ENCODE assay signal across 19 cellular contexts in genomic region chr2:231041061-231041689, GRCh38. TPM values are rescaled to one million over a fixed set of nuclear protein-coding genes. Genes with fewer than 3 reads are reported as not detected.
DNase-seq lines count a peak whose midpoint lies in the region; ATAC-seq, FAIRE-seq and TF ChIP-seq lines count a peak whose summit lies in the region.
"Had no signal": no experiment of that assay in that cellular context is flagged by ENCODE, and none has a peak within 500 bp of the region (broad histone marks: within the 10 kb centered on the region; RNA-seq: fewer than 3 reads in every experiment).

No MANE protein-coding gene starts in this region.

- no peak overlapping the region for H3K56ac ChIP-seq in H9 (ENCODE audit: insufficient read length, low read depth, low read length)

- H3K18ac ChIP-seq in H9 (ENCODE audit: insufficient read length, low read depth, low read length): no peak overlapping the region

- TF ChIP-seq EP300 in HepG2 (IDR thresholded peaks at IDR 0.05; ENCODE audit: low read depth in 2 of 2, low read length in 2 of 2) (no peak), HepG2 (CRISPR knock-in tag; IDR thresholded peaks at IDR 0.05; ENCODE audit: borderline replicate concordance) (no peak)

- H3K79me2 ChIP-seq in HepG2 (ENCODE audit: insufficient read depth, low read length) (peaks cover 35% of the 10 kb centered on the region), H9 (ENCODE audit: insufficient read depth, low read length) (no peaks in the 10 kb centered on the region)

- H3K4me1 ChIP-seq in HepG2 (ENCODE audit: insufficient read depth, low read length) (peaks cover 61% of the 10 kb centered on the region), tibial artery (peaks cover 0 to 13% (median 9%) of the 10 kb centered on the region in 4 donors), H9 (ENCODE audit: insufficient read depth, low read length) (no peaks in the 10 kb centered on the region; the same call in 1 of the 2 replicates)
- H3K4me1 ChIP-seq: SJCRH30 had no signal

- H3K23ac ChIP-seq in H9 (ENCODE audit: insufficient read length, low read depth, low read length): no peak overlapping the region

- H3K36me3 Mint-ChIP-seq in WTC11 (no peaks in the 10 kb centered on the region), H9 (ENCODE audit: insufficient read depth in 1 of 3, low read depth in 3 of 3) (no peaks in the 10 kb centered on the region)
- H3K36me3 Mint-ChIP-seq: CD8-positive, alpha-beta memory T cell had no signal

- FAIRE-seq in HepG2 (lab: Jason Lieb, UNC): no peak

- DNase-seq in HT1080 (ENCODE audit: low read depth) (peak; percentile 38), WTC11 (ENCODE audit: low spot score) (no peak), HepG2 (ENCODE audit: low spot score) (no peak), tibial artery (no peak), H9 (no peak)
- DNase-seq: CD8-positive, alpha-beta memory T cell; DMS79 treated with DMSO at 0.1 percent for 48 hours; HCEC 1CT; KBM-7; MG63; NCI-H187; NCI-H446 treated with DMSO at 0.1 percent for 48 hours; NK-92 treated with Interleukin-12 subunit alpha and Interleukin-12 subunit beta, amount 100 ng/mL, for 24 hours; SJCRH30 had no signal

- no peak overlapping the region for H4K8ac ChIP-seq in H9 (replicated peaks; ENCODE audit: insufficient read length, low read depth, low read length)

- in situ Hi-C loops in HepG2 (cut with HindIII; ENCODE audit: extremely low pct_ligation_motif_present, low pct_unique_long_range_greater_than_20kb): no loop called here

- no peak overlapping the region for H3K4ac ChIP-seq in H9 (ENCODE audit: low read depth, low read length)

- no peak overlapping the region for H2BK120ac ChIP-seq in H9 (ENCODE audit: low read depth, low read length, poor library complexity, severe bottlenecking)

- H3K14ac ChIP-seq in H9 (ENCODE audit: insufficient read depth, low read length): no peak overlapping the region

- H3K23me2 ChIP-seq in H9 (ENCODE audit: insufficient read length, low read depth, low read length, poor library complexity, severe bottlenecking): peaks cover 10% of the 10 kb centered on the region

- WGBS in HepG2 (ENCODE audit: low lambda C conversion rate): 92% methylated on average over 8 of the region's 8 CpGs
- WGBS in H9 (ENCODE audit: extremely low coverage, insufficient read length, low lambda C conversion rate): no CpG with 5 or more reads among the region's 8 CpGs

- H3T11ph ChIP-seq in H9 (ENCODE audit: low read length): no peak overlapping the region

- H4K20me1 ChIP-seq in HepG2 (ENCODE audit: insufficient read depth, low read length): peaks cover 6% of the 10 kb centered on the region; the same call in 1 of the 2 replicates
- no peaks in the 10 kb centered on the region for H4K20me1 ChIP-seq in H9 (ENCODE audit: control insufficient read depth, insufficient read depth, insufficient read length)

- H3K27ac ChIP-seq in HepG2 (ENCODE audit: extremely low read length, insufficient read depth, low read length): peak overlapping the region; percentile 62
- peak overlapping the region; percentile 10 for H3K27ac ChIP-seq in temporal lobe (ENCODE audit: low read depth, low read length)
- no peak overlapping the region for H3K27ac ChIP-seq in tibial artery
- no peak overlapping the region for H3K27ac ChIP-seq in H9 (ENCODE audit: insufficient read length, low read depth, low read length)
- H3K27ac ChIP-seq: SJCRH30 had no signal

- H3K27me3 Mint-ChIP-seq in WTC11 (ENCODE audit: low read depth) (peaks cover 46% of the 10 kb centered on the region), H9 (ENCODE audit: low read depth) (peaks cover 50% of the 10 kb centered on the region)

- H3K4me1 Mint-ChIP-seq in WTC11 (peaks cover 11% of the 10 kb centered on the region), H9 (peaks cover 8 to 15% of the 10 kb centered on the region in 2 experiments; a peak in 3 of 4 replicates)

- no peak overlapping the region for H4K91ac ChIP-seq in H9 (ENCODE audit: insufficient read length, low read depth, low read length)

- H4K5ac ChIP-seq in H9 (ENCODE audit: insufficient read length, low read depth, low read length): no peak overlapping the region

- no peak overlapping the region for H2BK5ac ChIP-seq in H9 (ENCODE audit: insufficient read length, low read length)

- H3K27ac Mint-ChIP-seq in WTC11 (no peak overlapping the region), H9 (no peak overlapping the region)
- H3K27ac Mint-ChIP-seq: CD8-positive, alpha-beta memory T cell had no signal

- CTCF ChIA-PET in WTC11 (lab: Charles Lee) (interaction anchor here (1.5 kb wide), 1 partner anchor 12 kb away, joined by 8 read pairs; no protein-coding TSS in a partner anchor), HepG2 (lab: Yijun Ruan, JAX; ENCODE audit: low intra/inter-chr PET ratio, low total read pairs) (no interaction called here)

- H3K4me2 ChIP-seq in HepG2 (ENCODE audit: low read depth, low read length) (no peak overlapping the region; the same call in 1 of the 2 replicates), H9 (ENCODE audit: insufficient read depth, insufficient read length, low read length) (no peak overlapping the region)

- peak in 1 of 2 experiments; percentile 51; a peak in 2 of 4 replicates for TF ChIP-seq POLR2A in HepG2 (IDR thresholded peaks at IDR 0.05; ENCODE audit: insufficient read depth in 1 of 2, low read depth in 2 of 2, low read length in 2 of 2)

- H3K4me3 ChIP-seq in HepG2 (replicated peaks in 1 of 3; ENCODE audit: insufficient read depth in 1 of 3, low read depth in 2 of 3, low read length in 3 of 3) (no peak overlapping the region), tibial artery (no peak overlapping the region)
- H3K4me3 ChIP-seq: MG63, SJCRH30 had no signal

- no peak overlapping the region for H2BK20ac ChIP-seq in H9 (ENCODE audit: low read depth, low read length, poor library complexity, severe bottlenecking)

- H3K9me3 Mint-ChIP-seq in WTC11 (no peaks in the 10 kb centered on the region), H9 (no peaks in the 10 kb centered on the region)
- H3K9me3 Mint-ChIP-seq: CD8-positive, alpha-beta memory T cell had no signal

- TF ChIP-seq CTCF in WTC11 (IDR thresholded peaks at IDR 0.05): no peak
- TF ChIP-seq CTCF in HepG2 (CRISPR knock-in tag; IDR thresholded peaks at IDR 0.05): no peak
- TF ChIP-seq CTCF in tibial artery (IDR thresholded peaks at IDR 0.05): no peak
- TF ChIP-seq CTCF in H9 (conservative IDR thresholded peaks at IDR 0.05): no peak

- H3K9ac ChIP-seq in HepG2 (ENCODE audit: insufficient read depth, low read depth, low read length) (no peak overlapping the region), H9 (ENCODE audit: extremely low read depth, insufficient read length, low read length) (no peak overlapping the region)

- ATAC-seq in WTC11 (no peak), HepG2 (no peak), HG03342 (IDR thresholded peaks at IDR 0.05; ENCODE audit: unreplicated experiment) (no peak)

- peaks cover 12 to 27% of the 10 kb centered on the region in 2 experiments for H3K36me3 ChIP-seq in HepG2 (replicated peaks in 1 of 2; ENCODE audit: control insufficient read depth in 1 of 2, insufficient read depth in 2 of 2, low read length in 2 of 2)
- H3K36me3 ChIP-seq in tibial artery: no peaks in the 10 kb centered on the region
- H3K36me3 ChIP-seq: MG63, SJCRH30 had no signal

- TF ChIP-seq RAD21 in HepG2 (CRISPR knock-in tag; IDR thresholded peaks at IDR 0.05): no peak

- no TSS peak for BruUV-seq in HepG2 (replicated peaks; lab: Mats Ljungman, UMichigan)

- no peaks in the 10 kb centered on the region; a peak in 1 of 5 replicates for H3K27me3 ChIP-seq in HepG2 (ENCODE audit: control insufficient read depth in 1 of 2, insufficient read depth in 2 of 2, low read length in 2 of 2)
- peaks cover 0 to 56% of the 10 kb centered on the region in 2 donors for H3K27me3 ChIP-seq in tibial artery
- peaks cover 23% of the 10 kb centered on the region for H3K27me3 ChIP-seq in H9 (ENCODE audit: insufficient read depth, low read length)

- intact Hi-C loops in HepG2 (cut with micrococcal nuclease; ENCODE audit: unreplicated experiment): loop anchor here (10.0 kb wide), 1 partner anchor 664 kb away; the partner anchor contains the start of gene PTMA
- intact Hi-C loops in tibial artery (cut with DNase I; ENCODE audit: low total_unique reads): no loop called here

- no peak overlapping the region for H2AK5ac ChIP-seq in H9 (ENCODE audit: insufficient read length, low read length)

- no peak overlapping the region for H2BK12ac ChIP-seq in H9 (ENCODE audit: insufficient read length, low read depth, low read length)

- H3K4me3 Mint-ChIP-seq in WTC11: no peak overlapping the region
- no peak overlapping the region for H3K4me3 Mint-ChIP-seq in H9

- H3K9me3 ChIP-seq in HepG2 (ENCODE audit: low read length) (no peaks in the 10 kb centered on the region), tibial artery (no peaks in the 10 kb centered on the region), H9 (ENCODE audit: control insufficient read depth, low read depth, low read length) (no peaks in the 10 kb centered on the region)
- H3K9me3 ChIP-seq: MG63, SJCRH30 had no signal

- H2AFZ ChIP-seq in HepG2 (ENCODE audit: low read length) (no peak overlapping the region), H9 (ENCODE audit: low read length) (no peak overlapping the region)

- no peak overlapping the region for H2BK15ac ChIP-seq in H9 (ENCODE audit: low read depth, low read length)

- POLR2A ChIA-PET in WTC11 (lab: Charles Lee) (no interaction called here), HepG2 (lab: Yijun Ruan, JAX) (interaction anchor here (8.5 kb wide), 1 partner anchor 9 kb away, joined by 399 read pairs; no protein-coding TSS in a partner anchor)

- no peaks in the 10 kb centered on the region for H3K79me1 ChIP-seq in H9 (ENCODE audit: insufficient read depth, low read depth, low read length, poor library complexity, severe bottlenecking)

RNA-seq across cellular contexts. Expression of gene C2orf72, which starts 3.9 kb away (rescaled TPM):
- 0.43 and 3.0 TPM in 2 replicates for total RNA-seq in HT1080 (2014; rRNA removed; shearing (Covaris generic))
- 0.02 and 0.15 TPM in 2 replicates for polyA plus RNA-seq in HT1080 (2015; cell fraction: cytosol; rRNA removed)
- 0.25 and 0.68 TPM in 2 replicates for polyA plus RNA-seq in HT1080 (2015; cell fraction: nucleus; rRNA removed)
- total RNA-seq in WTC11 (2021) (1.3 to 2.8 TPM (median 1.7 TPM) in 3 replicates), HepG2 (2016; rRNA removed; fragmentation: Illumina TruSeq; extraction: Trizol) (147 and 152 TPM in 2 replicates), temporal lobe (31.0 TPM), H9 (2021) (0.77 and 1.0 TPM in 2 replicates)
- 25.4 and 28.7 TPM in 2 replicates for total RNA-seq in HepG2 (2016; cell fraction: cytosol; rRNA removed; fragmentation: Illumina TruSeq; extraction: Trizol; ENCODE audit: low read depth)
- total RNA-seq in HepG2 (2016; cell fraction: insoluble cytoplasmic fraction; rRNA removed; fragmentation: Illumina TruSeq; extraction: Trizol): 131 and 146 TPM in 2 replicates
- 109 and 116 TPM in 2 replicates for total RNA-seq in HepG2 (2016; cell fraction: membrane; rRNA removed; fragmentation: Illumina TruSeq; extraction: Trizol)
- total RNA-seq in HepG2 (2016; cell fraction: nucleus; rRNA removed; fragmentation: Illumina TruSeq; extraction: Trizol): 72.4 and 86.5 TPM in 2 replicates
- 203 and 242 TPM in 2 replicates for polyA plus RNA-seq in HepG2 (2011; rRNA removed)
- polyA plus RNA-seq in HepG2 (2011; cell fraction: cytosol; rRNA removed): 134 and 156 TPM in 2 replicates
- 216 and 271 TPM in 2 replicates for polyA plus RNA-seq in HepG2 (2011; cell fraction: nucleus; rRNA removed)
- polyA plus RNA-seq in HepG2 (2012): 95.0 and 118 TPM in 2 replicates
- 32.1 and 34.1 TPM in 2 replicates for polyA plus RNA-seq in HepG2 (2016; cell fraction: cytosol; fragmentation: Illumina TruSeq; extraction: Trizol; ENCODE audit: low read depth)
- 143 and 164 TPM in 2 replicates for polyA plus RNA-seq in HepG2 (2016; cell fraction: insoluble cytoplasmic fraction; fragmentation: Illumina TruSeq; extraction: Trizol; ENCODE audit: low read depth)
- 89.2 and 92.3 TPM in 2 replicates for polyA plus RNA-seq in HepG2 (2016; cell fraction: membrane; fragmentation: Illumina TruSeq; extraction: Trizol; ENCODE audit: low read depth)
- polyA plus RNA-seq in HepG2 (2016; cell fraction: nucleus; fragmentation: Illumina TruSeq; extraction: Trizol; ENCODE audit: insufficient read depth, low read depth): 155 and 158 TPM in 2 replicates
- 0.05 and 126 TPM in 2 replicates for polyA minus RNA-seq in HepG2 (2011; rRNA and poly(A)+ RNA removed; ENCODE audit: low replicate concordance)
- polyA minus RNA-seq in HepG2 (2011; cell fraction: cytosol; rRNA and poly(A)+ RNA removed): 48.1 and 75.6 TPM in 2 replicates
- polyA minus RNA-seq in HepG2 (2011; cell fraction: nucleus; rRNA and poly(A)+ RNA removed): 48.4 and 62.5 TPM in 2 replicates
- total RNA-seq: SJCRH30 had no signal
- polyA plus RNA-seq: AG04450; CD8-positive, alpha-beta memory T cell had no signal

RNA-seq across cellular contexts. Expression of gene PSMD1, which starts 15.5 kb away (rescaled TPM):
- total RNA-seq in HT1080 (2014; rRNA removed; shearing (Covaris generic)): 117 and 150 TPM in 2 replicates
- polyA plus RNA-seq in HT1080 (2015; cell fraction: cytosol; rRNA removed): 84.1 and 101 TPM in 2 replicates
- 184 and 210 TPM in 2 replicates for polyA plus RNA-seq in HT1080 (2015; cell fraction: nucleus; rRNA removed)
- total RNA-seq in WTC11 (2021) (140 to 163 TPM (median 148 TPM) in 3 replicates), HepG2 (2016; rRNA removed; fragmentation: Illumina TruSeq; extraction: Trizol) (191 and 287 TPM in 2 replicates), temporal lobe (82.9 TPM), H9 (2021) (166 and 180 TPM in 2 replicates)
- 27.0 and 34.5 TPM in 2 replicates for total RNA-seq in HepG2 (2016; cell fraction: cytosol; rRNA removed; fragmentation: Illumina TruSeq; extraction: Trizol; ENCODE audit: low read depth)
- 192 and 276 TPM in 2 replicates for total RNA-seq in HepG2 (2016; cell fraction: insoluble cytoplasmic fraction; rRNA removed; fragmentation: Illumina TruSeq; extraction: Trizol)
- total RNA-seq in HepG2 (2016; cell fraction: membrane; rRNA removed; fragmentation: Illumina TruSeq; extraction: Trizol): 40.7 and 50.7 TPM in 2 replicates
- 131 and 150 TPM in 2 replicates for total RNA-seq in HepG2 (2016; cell fraction: nucleus; rRNA removed; fragmentation: Illumina TruSeq; extraction: Trizol)
- 109 and 136 TPM in 2 replicates for polyA plus RNA-seq in HepG2 (2011; rRNA removed)
- 70.3 and 97.3 TPM in 2 replicates for polyA plus RNA-seq in HepG2 (2011; cell fraction: cytosol; rRNA removed)
- polyA plus RNA-seq in HepG2 (2011; cell fraction: nucleus; rRNA removed): 59.1 and 61.7 TPM in 2 replicates
- 63.5 and 69.5 TPM in 2 replicates for polyA plus RNA-seq in HepG2 (2012)
- 10.9 and 15.6 TPM in 2 replicates for polyA plus RNA-seq in HepG2 (2016; cell fraction: cytosol; fragmentation: Illumina TruSeq; extraction: Trizol; ENCODE audit: low read depth)
- polyA plus RNA-seq in HepG2 (2016; cell fraction: insoluble cytoplasmic fraction; fragmentation: Illumina TruSeq; extraction: Trizol; ENCODE audit: low read depth): 202 TPM in 2 replicates
- polyA plus RNA-seq in HepG2 (2016; cell fraction: membrane; fragmentation: Illumina TruSeq; extraction: Trizol; ENCODE audit: low read depth): 21.2 and 25.3 TPM in 2 replicates
- 130 and 134 TPM in 2 replicates for polyA plus RNA-seq in HepG2 (2016; cell fraction: nucleus; fragmentation: Illumina TruSeq; extraction: Trizol; ENCODE audit: insufficient read depth, low read depth)
- polyA minus RNA-seq in HepG2 (2011; rRNA and poly(A)+ RNA removed; ENCODE audit: low replicate concordance): 421 and 438 TPM in 2 replicates
- polyA minus RNA-seq in HepG2 (2011; cell fraction: cytosol; rRNA and poly(A)+ RNA removed): 58.8 and 72.8 TPM in 2 replicates
- 145 and 196 TPM in 2 replicates for polyA minus RNA-seq in HepG2 (2011; cell fraction: nucleus; rRNA and poly(A)+ RNA removed)

RNA-seq across cellular contexts. Expression of gene SPATA3, which starts 45.3 kb away (rescaled TPM):
- not detected in 2 replicates for total RNA-seq in HT1080 (2014; rRNA removed; shearing (Covaris generic))
- polyA plus RNA-seq in HT1080 (2015; cell fraction: cytosol; rRNA removed): not detected in 2 replicates
- polyA plus RNA-seq in HT1080 (2015; cell fraction: nucleus; rRNA removed): not detected in 2 replicates
- not detected in 3 replicates for total RNA-seq in WTC11 (2021)
- not detected in 2 replicates for total RNA-seq in HepG2 (2016; rRNA removed; fragmentation: Illumina TruSeq; extraction: Trizol)
- not detected in 2 replicates for total RNA-seq in HepG2 (2016; cell fraction: cytosol; rRNA removed; fragmentation: Illumina TruSeq; extraction: Trizol; ENCODE audit: low read depth)
- not detected in 2 replicates for total RNA-seq in HepG2 (2016; cell fraction: insoluble cytoplasmic fraction; rRNA removed; fragmentation: Illumina TruSeq; extraction: Trizol)
- total RNA-seq in HepG2 (2016; cell fraction: membrane; rRNA removed; fragmentation: Illumina TruSeq; extraction: Trizol): not detected in 2 replicates
- not detected in 2 replicates for total RNA-seq in HepG2 (2016; cell fraction: nucleus; rRNA removed; fragmentation: Illumina TruSeq; extraction: Trizol)
- polyA plus RNA-seq in HepG2 (2011; rRNA removed): not detected in 2 replicates
- not detected in 2 replicates for polyA plus RNA-seq in HepG2 (2011; cell fraction: cytosol; rRNA removed)
- not detected in 2 replicates for polyA plus RNA-seq in HepG2 (2011; cell fraction: nucleus; rRNA removed)
- polyA plus RNA-seq in HepG2 (2012): not detected in 2 replicates
- not detected in 2 replicates for polyA plus RNA-seq in HepG2 (2016; cell fraction: cytosol; fragmentation: Illumina TruSeq; extraction: Trizol; ENCODE audit: low read depth)
- not detected in 2 replicates for polyA plus RNA-seq in HepG2 (2016; cell fraction: insoluble cytoplasmic fraction; fragmentation: Illumina TruSeq; extraction: Trizol; ENCODE audit: low read depth)
- polyA plus RNA-seq in HepG2 (2016; cell fraction: membrane; fragmentation: Illumina TruSeq; extraction: Trizol; ENCODE audit: low read depth): not detected in 2 replicates
- not detected in 2 replicates for polyA plus RNA-seq in HepG2 (2016; cell fraction: nucleus; fragmentation: Illumina TruSeq; extraction: Trizol; ENCODE audit: insufficient read depth, low read depth)
- polyA minus RNA-seq in HepG2 (2011; rRNA and poly(A)+ RNA removed; ENCODE audit: low replicate concordance): not detected in 2 replicates
- polyA minus RNA-seq in HepG2 (2011; cell fraction: cytosol; rRNA and poly(A)+ RNA removed): not detected in 2 replicates
- polyA minus RNA-seq in HepG2 (2011; cell fraction: nucleus; rRNA and poly(A)+ RNA removed): not detected in 2 replicates
- total RNA-seq in temporal lobe: not detected
- total RNA-seq in H9 (2021): not detected in 2 replicates
- total RNA-seq: G401, SJCRH30 had no signal
- polyA plus RNA-seq: AG04450; BJ; CD8-positive, alpha-beta memory T cell had no signal

Comparison
In these comparisons a context has a peak if more than half of its experiments do, and no peak if none do; other contexts are left out.
1. H3K27ac ChIP-seq: peak in HepG2 (single experiment) and temporal lobe (single experiment); none in tibial artery (0 of 2) and H9 (single experiment).